ENCODE assay signal across 24 cellular contexts in genomic region chr17:36213695-36214094, GRCh38. TPM values are rescaled to one million over a fixed set of nuclear protein-coding genes. Genes with fewer than 3 reads are reported as not detected.
"Had no signal": no experiment of that assay in that cellular context is flagged by ENCODE, and none has a peak within 500 bp of the region (broad histone marks: within the 10 kb centered on the region; RNA-seq: fewer than 3 reads in every experiment).

No MANE protein-coding gene starts in this region.

- H3K9ac ChIP-seq: neural progenitor cell, parathyroid adenoma had no signal

- H3K27ac Mint-ChIP-seq: stimulated activated memory B cell treated with anti-CD40 and anti-IgM and Interleukin-4, amounts not matched to agents 10 μg/mL and 1 μg/mL and 100 μg/mL, for 72 hours had no signal

- H3K4me3 ChIP-seq: dorsolateral prefrontal cortex, hepatocyte, neural progenitor cell, psoas muscle, right lobe of liver, testis, tibial nerve had no signal

- DNase-seq: central memory CD4-positive, alpha-beta T cell; cortex of kidney; dorsolateral prefrontal cortex; erythroblast; foreskin melanocyte; head of caudate nucleus; kidney glomerular epithelial cell; mesendoderm; naive thymus-derived CD8-positive, alpha-beta T cell; psoas muscle; retina; right lobe of liver; stimulated activated CD4-positive, alpha-beta T cell treated with anti-CD3 and anti-CD28 coated beads, Interleukin-4, amount 100 ng/mL, for 1 hour; stimulated activated CD8-positive, alpha-beta memory T cell treated with anti-CD3 and anti-CD28 coated beads, Interleukin-4, amount 100 ng/mL, for 48 hours; testis had no signal

- H3K9me3 ChIP-seq: psoas muscle, right lobe of liver, testis had no signal

- H3K36me3 Mint-ChIP-seq: neural progenitor cell; stimulated activated memory B cell treated with anti-CD40 and anti-IgM and Interleukin-4, amounts not matched to agents 10 μg/mL and 1 μg/mL and 100 μg/mL, for 72 hours had no signal

- H3K4me3 Mint-ChIP-seq: neural progenitor cell; stimulated activated memory B cell treated with anti-CD40 and anti-IgM and Interleukin-4, amounts not matched to agents 10 μg/mL and 1 μg/mL and 100 μg/mL, for 72 hours had no signal

- H3K27ac ChIP-seq: dorsolateral prefrontal cortex, hepatocyte, neural progenitor cell, parathyroid adenoma, psoas muscle, right lobe of liver, testis, tibial nerve had no signal

- H3K4me2 ChIP-seq: hepatocyte, neural progenitor cell had no signal

- H3K4me1 ChIP-seq: parathyroid adenoma, psoas muscle, right lobe of liver, testis, tibial nerve had no signal

- H2AFZ ChIP-seq: hepatocyte, neural progenitor cell, parathyroid adenoma had no signal

- H3K36me3 ChIP-seq: neural progenitor cell, right lobe of liver, tibial nerve had no signal

- H3K27me3 ChIP-seq: neural progenitor cell, right lobe of liver, testis, tibial nerve had no signal

- ATAC-seq: naive thymus-derived CD8-positive, alpha-beta T cell; psoas muscle; stimulated activated memory B cell treated with anti-CD40 and anti-IgM and Interleukin-4, amounts not matched to agents 10 μg/mL and 1 μg/mL and 100 μg/mL, for 72 hours had no signal

RNA-seq across cellular contexts. Expression of gene CCL4L2, which starts 2.8 kb away (rescaled TPM):
- total RNA-seq: endothelial cell of umbilical vein, lung microvascular endothelial cell, psoas muscle, subcutaneous adipose tissue had no signal
- polyA plus RNA-seq: endothelial cell of umbilical vein, psoas muscle had no signal

RNA-seq across cellular contexts. Expression of gene CCL3L1, which starts 17.1 kb away (rescaled TPM):
- total RNA-seq: endothelial cell of umbilical vein, lung microvascular endothelial cell, testis, tibial nerve, ureter had no signal
- polyA plus RNA-seq: endothelial cell of umbilical vein, psoas muscle had no signal

RNA-seq across cellular contexts. Expression of gene TBC1D3B, which starts 37.3 kb away (rescaled TPM):
- total RNA-seq: hepatocyte had no signal
- polyA plus RNA-seq: naive thymus-derived CD8-positive, alpha-beta T cell had no signal

RNA-seq across cellular contexts. Expression of gene TBC1D3I, which starts 50.7 kb away (rescaled TPM):
- total RNA-seq: hepatocyte, subcutaneous adipose tissue had no signal
